ENCODE assay signal across 8 cellular contexts in the genomic region with DNA sequence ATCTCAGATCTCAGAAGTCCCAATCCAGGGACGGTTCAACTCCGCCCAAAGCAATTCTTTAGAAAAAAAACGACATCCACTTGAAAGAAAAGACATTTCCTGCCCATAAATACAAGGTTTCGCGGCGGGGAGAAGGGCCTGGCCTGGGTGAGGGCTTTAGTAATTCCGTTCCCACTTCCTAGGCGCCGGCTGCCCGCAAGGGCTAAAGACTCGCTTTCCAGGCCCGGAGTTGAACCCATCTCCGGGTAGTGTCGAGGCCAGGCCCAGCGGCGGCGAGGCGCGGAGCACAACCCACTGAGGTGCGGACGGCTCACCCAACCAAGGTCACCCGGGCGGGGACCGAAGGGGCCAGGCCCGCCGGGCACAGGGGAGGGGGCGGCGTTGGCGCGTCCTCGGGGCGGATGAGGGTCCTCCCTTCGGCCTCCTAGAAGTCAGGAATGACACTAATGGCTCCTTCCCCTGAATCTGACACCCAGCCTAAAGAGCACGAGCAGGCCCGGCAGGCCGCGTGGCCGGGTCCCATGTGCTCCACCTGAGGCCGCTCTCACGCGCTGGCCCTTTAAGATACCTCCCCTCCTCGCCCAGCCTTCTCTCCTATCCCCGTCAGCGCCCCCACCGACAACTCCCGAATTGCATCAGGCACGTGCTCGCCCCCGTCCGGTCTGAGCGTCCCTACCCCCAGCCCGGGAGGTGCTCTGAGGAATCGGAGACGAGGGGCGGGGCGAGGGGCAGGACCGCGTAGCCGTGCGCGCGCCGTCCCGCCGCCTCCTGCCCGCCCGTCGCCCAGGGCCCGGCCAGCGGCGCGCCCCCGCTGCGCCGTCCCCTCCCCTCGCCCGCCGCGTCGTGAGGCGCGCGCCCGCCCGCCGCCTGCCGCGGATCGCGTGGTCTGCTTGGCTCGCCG. TPM values are rescaled to one million over a fixed set of nuclear protein-coding genes. Genes with fewer than 3 reads are reported as not detected.
DNase-seq lines count a peak whose midpoint lies in the region; ATAC-seq lines count a peak whose summit lies in the region.

No MANE protein-coding gene starts in this region.

- H3K4me1 ChIP-seq in CD4-positive, CD25-positive, alpha-beta regulatory T cell (ENCODE audit: control insufficient read depth, insufficient read depth, low read length, poor library complexity, severe bottlenecking): peaks cover 30% of the 10 kb centered on the region

- H3K4me3 ChIP-seq in CD4-positive, CD25-positive, alpha-beta regulatory T cell (ENCODE audit: low read depth, low read length): peak overlapping the region; percentile 48

- H3K36me3 Mint-ChIP-seq in CD4-positive, CD25-positive, alpha-beta regulatory T cell: no peaks in the 10 kb centered on the region

- H3K27me3 ChIP-seq in CD4-positive, CD25-positive, alpha-beta regulatory T cell (ENCODE audit: control insufficient read depth, insufficient read depth, low read length): no peaks in the 10 kb centered on the region

- peak overlapping the region; percentile 92 for H3K27ac ChIP-seq in CD4-positive, CD25-positive, alpha-beta regulatory T cell (ENCODE audit: insufficient read depth, low read length, poor library complexity, severe bottlenecking)

- DNase-seq in CD4-positive, CD25-positive, alpha-beta regulatory T cell: peak; percentile 99 to 100 (median 99)
- peak; percentile 96 for DNase-seq in NCI-H526 treated with DMSO at 0.1 percent for 48 hours (lab: John Stamatoyannopoulos, UW)
- DNase-seq in activated CD4-positive, alpha-beta T cell treated with anti-CD3 and anti-CD28 coated beads, Interleukin-2, amount 50 U/mL, for 1 hour: peak; percentile 100
- peak; percentile 99 for DNase-seq in dedifferentiated amniotic fluid mesenchymal stem cell (ENCODE audit: extremely low spot score)
- DNase-seq in left lobe of liver (ENCODE audit: low spot score): peak; percentile 99
- DNase-seq in stimulated activated CD4-positive, alpha-beta T cell treated with anti-CD3 and anti-CD28 coated beads, Interleukin-2, amount 100 ng/mL, for 24 hours: peak; percentile 99 to 100

- H3K36me3 ChIP-seq in CD4-positive, CD25-positive, alpha-beta regulatory T cell (ENCODE audit: control insufficient read depth, insufficient read depth, low read length): no peaks in the 10 kb centered on the region

- peaks cover 5% of the 10 kb centered on the region for H3K27me3 Mint-ChIP-seq in CD4-positive, CD25-positive, alpha-beta regulatory T cell

- peak; percentile 93 to 94 for ATAC-seq in CD4-positive, CD25-positive, alpha-beta regulatory T cell (ENCODE audit: low read depth in 2 of 2)
- ATAC-seq in GM19372 (IDR thresholded peaks at IDR 0.05; ENCODE audit: low read depth, unreplicated experiment): peak; percentile 87
- ATAC-seq in HG03521 (IDR thresholded peaks at IDR 0.05; ENCODE audit: unreplicated experiment): peak; percentile 91
- peak; percentile 85 for ATAC-seq in left lobe of liver

- peaks cover 0 to 2% (median 0%) of the 10 kb centered on the region in 7 donors for H3K9me3 Mint-ChIP-seq in CD4-positive, CD25-positive, alpha-beta regulatory T cell

- H3K27ac Mint-ChIP-seq in CD4-positive, CD25-positive, alpha-beta regulatory T cell: peak overlapping the region; percentile 92 to 98 (median 98)

- no peaks in the 10 kb centered on the region for H3K9me3 ChIP-seq in CD4-positive, CD25-positive, alpha-beta regulatory T cell (ENCODE audit: control insufficient read depth in 2 of 2, low read length in 2 of 2)

- H3K4me1 Mint-ChIP-seq in CD4-positive, CD25-positive, alpha-beta regulatory T cell: peaks cover 19 to 45% (median 34%) of the 10 kb centered on the region in 4 donors

- H3K4me3 Mint-ChIP-seq in CD4-positive, CD25-positive, alpha-beta regulatory T cell: peak overlapping the region; percentile 88 to 98 (median 92)

RNA-seq across cellular contexts. Expression of a gene that starts 0.5 kb away (rescaled TPM):
- 122 TPM for total RNA-seq in CD4-positive, CD25-positive, alpha-beta regulatory T cell
- polyA plus RNA-seq in CD4-positive, CD25-positive, alpha-beta regulatory T cell: 10 to 100 TPM in 2 of 4 donors, 1 to 10 TPM in 2; 8.0 to 10.8 (median 10.0) TPM
- total RNA-seq in left lobe of liver: 83.2 TPM

Comparison
In these comparisons a context has a peak if more than half of its experiments do, and no peak if none do; other contexts are left out.
1. Peak in every context shown above with its lines: DNase-seq, ATAC-seq, H3K4me3 ChIP-seq and H3K27ac ChIP-seq.